Comparison of ENCODE assay signal across 1 cellular context in genomic region chr18:65436430-65436829, GRCh38.
TF ChIP-seq lines count a peak whose summit lies in the region.

No MANE protein-coding gene starts in this region.

TF ChIP-seq in WTC11, 78 proteins besides CTCF, POLR2A, EP300 and RAD21:
- TF ChIP-seq ATF6 (CRISPR knock-in tag; IDR thresholded peaks at IDR 0.05) (no peak), NFE2L1 (CRISPR knock-in tag; IDR thresholded peaks at IDR 0.05) (no peak), ATF2 (CRISPR knock-in tag; IDR thresholded peaks at IDR 0.05; ENCODE audit: borderline replicate concordance, low read depth) (no peak), KAT7 (CRISPR knock-in tag; IDR thresholded peaks at IDR 0.05; ENCODE audit: borderline replicate concordance) (no peak), ZNF281 (CRISPR knock-in tag; IDR thresholded peaks at IDR 0.05) (no peak), ZBTB43 (CRISPR knock-in tag; IDR thresholded peaks at IDR 0.05) (no peak), ATF1 (CRISPR knock-in tag; IDR thresholded peaks at IDR 0.05) (no peak), TEAD1 (CRISPR knock-in tag; IDR thresholded peaks at IDR 0.05) (no peak), ZNF138 (CRISPR knock-in tag; conservative IDR thresholded peaks at IDR 0.05) (no peak)
- TF ChIP-seq, protein P1, sequence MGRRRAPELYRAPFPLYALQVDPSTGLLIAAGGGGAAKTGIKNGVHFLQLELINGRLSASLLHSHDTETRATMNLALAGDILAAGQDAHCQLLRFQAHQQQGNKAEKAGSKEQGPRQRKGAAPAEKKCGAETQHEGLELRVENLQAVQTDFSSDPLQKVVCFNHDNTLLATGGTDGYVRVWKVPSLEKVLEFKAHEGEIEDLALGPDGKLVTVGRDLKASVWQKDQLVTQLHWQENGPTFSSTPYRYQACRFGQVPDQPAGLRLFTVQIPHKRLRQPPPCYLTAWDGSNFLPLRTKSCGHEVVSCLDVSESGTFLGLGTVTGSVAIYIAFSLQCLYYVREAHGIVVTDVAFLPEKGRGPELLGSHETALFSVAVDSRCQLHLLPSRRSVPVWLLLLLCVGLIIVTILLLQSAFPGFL (CRISPR knock-in tag; IDR thresholded peaks at IDR 0.05; ENCODE audit: borderline replicate concordance): no peak
- TF ChIP-seq, protein P2, sequence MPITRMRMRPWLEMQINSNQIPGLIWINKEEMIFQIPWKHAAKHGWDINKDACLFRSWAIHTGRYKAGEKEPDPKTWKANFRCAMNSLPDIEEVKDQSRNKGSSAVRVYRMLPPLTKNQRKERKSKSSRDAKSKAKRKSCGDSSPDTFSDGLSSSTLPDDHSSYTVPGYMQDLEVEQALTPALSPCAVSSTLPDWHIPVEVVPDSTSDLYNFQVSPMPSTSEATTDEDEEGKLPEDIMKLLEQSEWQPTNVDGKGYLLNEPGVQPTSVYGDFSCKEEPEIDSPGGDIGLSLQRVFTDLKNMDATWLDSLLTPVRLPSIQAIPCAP (CRISPR knock-in tag; IDR thresholded peaks at IDR 0.05): no peak
